9 cellular contexts compared by ENCODE assay signal in genomic region chr12:27974735-27975221, GRCh38. TPM values are rescaled to one million over a fixed set of nuclear protein-coding genes. Genes with fewer than 3 reads are reported as not detected.
A peak's percentile ranks its signal among the peaks of the same experiment; 100 is the strongest.
DNase-seq lines count a peak whose midpoint lies in the region; ATAC-seq, FAIRE-seq and TF ChIP-seq lines count a peak whose summit lies in the region.
"Had no signal": no experiment of that assay in that cellular context is flagged by ENCODE, and none has a peak within 500 bp of the region (broad histone marks: within the 10 kb centered on the region; RNA-seq: fewer than 3 reads in every experiment).

No MANE protein-coding gene starts in this region.

- H3K27ac Mint-ChIP-seq in activated CD4-positive, alpha-beta memory T cell treated with anti-CD3 and anti-CD28 coated beads for 36 hours, result no peak overlapping the region
- no peak overlapping the region for H3K27ac Mint-ChIP-seq in activated CD4-positive, alpha-beta memory T cell treated with anti-CD3 and anti-CD28 coated beads, Interleukin-2, amount 10 ng/mL, durations not matched to agents 7 days and 5 days
- peak overlapping the region; percentile 96 for H3K27ac Mint-ChIP-seq in astrocyte (ENCODE audit: unreplicated experiment)

- no peak for TF ChIP-seq EP300 in stomach (IDR thresholded peaks at IDR 0.05)

- WGBS in stomach, 5 donors, result 2 to 9% (median 6%) methylated on average over 19 to 26 of the region's 26 CpGs

- H3K4me1 Mint-ChIP-seq in activated CD4-positive, alpha-beta memory T cell treated with anti-CD3 and anti-CD28 coated beads for 36 hours (ENCODE audit: low read depth), result peaks cover 16% of the 10 kb centered on the region
- H3K4me1 Mint-ChIP-seq in activated CD4-positive, alpha-beta memory T cell treated with anti-CD3 and anti-CD28 coated beads, Interleukin-2, amount 10 ng/mL, durations not matched to agents 7 days and 5 days, result peaks cover 13% of the 10 kb centered on the region
- H3K4me1 Mint-ChIP-seq in astrocyte (ENCODE audit: low read depth, unreplicated experiment), result peaks cover 22% of the 10 kb centered on the region

- no peaks in the 10 kb centered on the region for H3K36me3 Mint-ChIP-seq in activated CD4-positive, alpha-beta memory T cell treated with anti-CD3 and anti-CD28 coated beads for 36 hours
- H3K36me3 Mint-ChIP-seq in activated CD4-positive, alpha-beta memory T cell treated with anti-CD3 and anti-CD28 coated beads, Interleukin-2, amount 10 ng/mL, durations not matched to agents 7 days and 5 days (ENCODE audit: low read depth), result no peaks in the 10 kb centered on the region
- no peaks in the 10 kb centered on the region for H3K36me3 Mint-ChIP-seq in astrocyte (ENCODE audit: low read depth, unreplicated experiment)

- H3K4me1 ChIP-seq in astrocyte (ENCODE audit: insufficient read depth, low read length), result peaks cover 34% of the 10 kb centered on the region
- H3K4me1 ChIP-seq in iPS-18a (ENCODE audit: control insufficient read depth, low read depth, low read length), result peaks cover 24% of the 10 kb centered on the region
- peaks cover 21 to 36% (median 36%) of the 10 kb centered on the region in 4 donors for H3K4me1 ChIP-seq in stomach

- no peaks in the 10 kb centered on the region for H3K9me3 Mint-ChIP-seq in activated CD4-positive, alpha-beta memory T cell treated with anti-CD3 and anti-CD28 coated beads for 36 hours
- H3K9me3 Mint-ChIP-seq in activated CD4-positive, alpha-beta memory T cell treated with anti-CD3 and anti-CD28 coated beads, Interleukin-2, amount 10 ng/mL, durations not matched to agents 7 days and 5 days, result no peaks in the 10 kb centered on the region
- no peaks in the 10 kb centered on the region for H3K9me3 Mint-ChIP-seq in astrocyte (ENCODE audit: unreplicated experiment)

- CTCF ChIA-PET in activated CD4-positive, alpha-beta memory T cell treated with anti-CD3 and anti-CD28 coated beads for 36 hours (lab: Charles Lee), result no interaction called here
- CTCF ChIA-PET in activated CD4-positive, alpha-beta memory T cell treated with anti-CD3 and anti-CD28 coated beads, Interleukin-2, amount 10 ng/mL, durations not matched to agents 7 days and 5 days (lab: Charles Lee), result no interaction called here

- no peaks in the 10 kb centered on the region for H3K9me3 ChIP-seq in astrocyte (ENCODE audit: insufficient read depth, low read depth, low read length)
- H3K9me3 ChIP-seq in iPS-18a (ENCODE audit: control insufficient read depth, low read depth, low read length), result no peaks in the 10 kb centered on the region
- H3K9me3 ChIP-seq in stomach, result no peaks in the 10 kb centered on the region

- intact Hi-C loops in activated CD4-positive, alpha-beta memory T cell treated with anti-CD3 and anti-CD28 coated beads for 36 hours (cut with micrococcal nuclease), result loop anchor here (5.0 to 10.0 kb wide), 2 partner anchors 93 to 200 kb away; no protein-coding TSS in a partner anchor
- intact Hi-C loops in stomach (cut with DNase I; ENCODE audit: low total_unique reads), result no loop called here

- no peak for ATAC-seq in GM18505 (IDR thresholded peaks at IDR 0.05; ENCODE audit: unreplicated experiment)

- peak overlapping the region; percentile 93 for H3K4me2 ChIP-seq in astrocyte (ENCODE audit: low read length)

- peak overlapping the region; percentile 49 for H3K4me3 Mint-ChIP-seq in activated CD4-positive, alpha-beta memory T cell treated with anti-CD3 and anti-CD28 coated beads for 36 hours
- H3K4me3 Mint-ChIP-seq in activated CD4-positive, alpha-beta memory T cell treated with anti-CD3 and anti-CD28 coated beads, Interleukin-2, amount 10 ng/mL, durations not matched to agents 7 days and 5 days, result no peak overlapping the region
- H3K4me3 Mint-ChIP-seq in astrocyte (ENCODE audit: unreplicated experiment), result peak overlapping the region; percentile 82

- no peaks in the 10 kb centered on the region for H3K27me3 ChIP-seq in astrocyte (ENCODE audit: insufficient read depth, low read length)
- peaks cover 96% of the 10 kb centered on the region for H3K27me3 ChIP-seq in iPS-18a (ENCODE audit: control insufficient read depth, insufficient read depth, low read length)
- H3K27me3 ChIP-seq in stomach, result peaks cover 10 to 72% (median 26%) of the 10 kb centered on the region in 3 donors

- DNase-seq in activated CD4-positive, alpha-beta memory T cell treated with anti-CD3 and anti-CD28 coated beads for 36 hours, result no peak
- no peak for DNase-seq in activated CD4-positive, alpha-beta memory T cell treated with anti-CD3 and anti-CD28 coated beads, Interleukin-2, amount 10 ng/mL, durations not matched to agents 7 days and 5 days
- no peak for DNase-seq in astrocyte (ENCODE audit: low read depth)
- no peak for DNase-seq in stomach
- DNase-seq in NCI-H1417 treated with DMSO at 0.1 percent for 48 hours (lab: John Stamatoyannopoulos, UW), result no peak
- no peak for DNase-seq in DMS53 (lab: John Stamatoyannopoulos, UW)
- DNase-seq: nucleus accumbens had no signal

- H2AFZ ChIP-seq in astrocyte (ENCODE audit: low read depth, low read length), result peak overlapping the region; percentile 57

- H3K9ac ChIP-seq in astrocyte (ENCODE audit: low read length), result peak overlapping the region; percentile 82
- H3K9ac ChIP-seq in iPS-18a (ENCODE audit: low read length), result no peak overlapping the region

- peaks cover 72% of the 10 kb centered on the region for H3K27me3 Mint-ChIP-seq in activated CD4-positive, alpha-beta memory T cell treated with anti-CD3 and anti-CD28 coated beads for 36 hours
- H3K27me3 Mint-ChIP-seq in activated CD4-positive, alpha-beta memory T cell treated with anti-CD3 and anti-CD28 coated beads, Interleukin-2, amount 10 ng/mL, durations not matched to agents 7 days and 5 days, result peaks cover 87% of the 10 kb centered on the region
- peaks cover 9% of the 10 kb centered on the region for H3K27me3 Mint-ChIP-seq in astrocyte (ENCODE audit: low read depth, unreplicated experiment)

- POLR2A ChIA-PET in activated CD4-positive, alpha-beta memory T cell treated with anti-CD3 and anti-CD28 coated beads for 36 hours (lab: Charles Lee), result no interaction called here
- POLR2A ChIA-PET in activated CD4-positive, alpha-beta memory T cell treated with anti-CD3 and anti-CD28 coated beads, Interleukin-2, amount 10 ng/mL, durations not matched to agents 7 days and 5 days (lab: Charles Lee), result no interaction called here

- TF ChIP-seq POLR2A in stomach (IDR thresholded peaks at IDR 0.05) (no peak), GM18505 (IDR thresholded peaks at IDR 0.05; ENCODE audit: borderline replicate concordance, extremely low read depth, insufficient read depth, insufficient read length) (no peak)

- no peak for FAIRE-seq in astrocyte (lab: Jason Lieb, UNC)

- TF ChIP-seq CTCF in astrocyte (IDR thresholded peaks at IDR 0.05; ENCODE audit: insufficient read depth, low read depth, low read length), result no peak
- no peak for TF ChIP-seq CTCF in stomach (IDR thresholded peaks at IDR 0.05)

- H3K27ac ChIP-seq in astrocyte (ENCODE audit: low read depth, low read length), result peak overlapping the region; percentile 63
- no peak overlapping the region for H3K27ac ChIP-seq in iPS-18a (ENCODE audit: low read length)
- no peak overlapping the region for H3K27ac ChIP-seq in stomach

- H3K79me2 ChIP-seq in astrocyte (ENCODE audit: insufficient read depth, low read length), result no peaks in the 10 kb centered on the region

- H3K36me3 ChIP-seq in astrocyte (ENCODE audit: insufficient read depth, low read length), result no peaks in the 10 kb centered on the region
- no peaks in the 10 kb centered on the region for H3K36me3 ChIP-seq in iPS-18a (ENCODE audit: control insufficient read depth, low read depth, low read length)
- H3K36me3 ChIP-seq in stomach, result no peaks in the 10 kb centered on the region

- H3K4me3 ChIP-seq in astrocyte (ENCODE audit: insufficient read depth, low read depth, low read length), result peak overlapping the region; percentile 56
- peak overlapping the region; percentile 54 for H3K4me3 ChIP-seq in iPS-18a (ENCODE audit: low read length)
- peak overlapping the region; percentile 22 to 55 (median 40) for H3K4me3 ChIP-seq in stomach

- H4K20me1 ChIP-seq in astrocyte (ENCODE audit: insufficient read depth, low read length), result no peaks in the 10 kb centered on the region

RNA-seq across cellular contexts. Expression of gene PTHLH, which starts 2.2 kb away (rescaled TPM):
- total RNA-seq in activated CD4-positive, alpha-beta memory T cell treated with anti-CD3 and anti-CD28 coated beads for 36 hours, result under 1 TPM in 1 of 2 experiments, not detected in 1; 0.12 TPM
- total RNA-seq in activated CD4-positive, alpha-beta memory T cell treated with anti-CD3 and anti-CD28 coated beads, Interleukin-2, amount 10 ng/mL, durations not matched to agents 7 days and 5 days, result not detected
- total RNA-seq in astrocyte, result 48.5 and 53.5 TPM in 2 replicates
- 1 to 10 TPM in 2 of 5 donors, under 1 TPM in 1, not detected in 2; 0.58 to 4.8 (median 2.8) TPM for total RNA-seq in stomach
- polyA plus RNA-seq in stomach, result 1 to 10 TPM in 2 of 3 donors, under 1 TPM in 1; 0.75 to 1.9 (median 1.5) TPM
